6 cellular contexts compared by ENCODE assay signal in genomic region chr3:125525153-125525552, GRCh38.
"Had no signal": no experiment of that assay in that cellular context is flagged by ENCODE, and none has a peak within 500 bp of the region (broad histone marks: within the 10 kb centered on the region; RNA-seq: fewer than 3 reads in every experiment).

No MANE protein-coding gene starts in this region.

- DNase-seq: H9, HCEC 1CT, KBM-7 had no signal

- H3K9ac ChIP-seq: KMS-11 had no signal

- H3K27me3 Mint-ChIP-seq: IgD-negative memory B cell had no signal

- ATAC-seq: GM23338 had no signal

- H3K27ac ChIP-seq: KMS-11 had no signal

- H3K4me3 ChIP-seq: GM23338 had no signal

- H3K9me3 Mint-ChIP-seq: GM23338, H9, IgD-negative memory B cell had no signal

- H3K4me3 Mint-ChIP-seq: GM23338, H9 had no signal
